In genomic region chr4:75511841-75512240, GRCh38 we compare ENCODE assay signal across 12 cellular contexts. TPM values are rescaled to one million over a fixed set of nuclear protein-coding genes. Genes with fewer than 3 reads are reported as not detected.
A peak's percentile ranks its signal among the peaks of the same experiment; 100 is the strongest.
DNase-seq lines count a peak whose midpoint lies in the region; TF ChIP-seq lines count a peak whose summit lies in the region.
"Had no signal": no experiment of that assay in that cellular context is flagged by ENCODE, and none has a peak within 500 bp of the region (broad histone marks: within the 10 kb centered on the region; RNA-seq: fewer than 3 reads in every experiment).

No MANE protein-coding gene starts in this region.

- H3K79me2 ChIP-seq in hepatocyte (peaks cover 90% of the 10 kb centered on the region), smooth muscle cell (ENCODE audit: low read depth) (peaks cover 83% of the 10 kb centered on the region)

- TF ChIP-seq CTCF in hepatocyte (IDR thresholded peaks at IDR 0.05; ENCODE audit: poor library complexity), result no peak
- TF ChIP-seq CTCF in smooth muscle cell (IDR thresholded peaks at IDR 0.05; ENCODE audit: borderline replicate concordance, insufficient read depth, poor library complexity, severe bottlenecking), result no peak
- TF ChIP-seq CTCF in glutamatergic neuron (IDR thresholded peaks at IDR 0.05; ENCODE audit: partially characterized antibody, unreplicated experiment), result no peak

- 44% methylated on average over 3 of the region's 3 CpGs for whole genome bisulfite sequencing in hepatocyte (ENCODE audit: low lambda C conversion rate, missing lambda C conversion rate)
- 53% methylated on average over 3 of the region's 3 CpGs for WGBS in smooth muscle cell (ENCODE audit: low lambda C conversion rate)

- H3K4me1 Mint-ChIP-seq in glutamatergic neuron (ENCODE audit: low read depth, unreplicated experiment), result peaks cover 4% of the 10 kb centered on the region

- H3K4me3 Mint-ChIP-seq in glutamatergic neuron (ENCODE audit: unreplicated experiment), result no peak overlapping the region
- H3K4me3 Mint-ChIP-seq: stimulated activated naive B cell treated with anti-CD40 and anti-IgM and Interleukin-4, amounts not matched to agents 10 μg/mL and 1 μg/mL and 100 μg/mL, for 72 hours had no signal

- no peaks in the 10 kb centered on the region for H3K9me2 ChIP-seq in hepatocyte (replicated peaks; ENCODE audit: insufficient read depth)

- peak overlapping the region; percentile 88 for H3K4me2 ChIP-seq in hepatocyte
- peak overlapping the region; percentile 92 for H3K4me2 ChIP-seq in smooth muscle cell

- H3K36me3 ChIP-seq in H7 (replicated peaks; ENCODE audit: control insufficient read depth, insufficient read depth, low read length), result 0 out of 2 replicates have a peak, but pooled peaks cover 1% of the 10 kb centered on the region
- H3K36me3 ChIP-seq in SJCRH30, result peaks cover 31% of the 10 kb centered on the region
- H3K36me3 ChIP-seq in hepatocyte (replicated peaks; ENCODE audit: insufficient read depth, low read depth), result no peaks in the 10 kb centered on the region
- peaks cover 4% of the 10 kb centered on the region for H3K36me3 ChIP-seq in smooth muscle cell (ENCODE audit: low read depth)

- H3K36me3 Mint-ChIP-seq in glutamatergic neuron (ENCODE audit: unreplicated experiment), result no peaks in the 10 kb centered on the region

- H3F3A ChIP-seq in smooth muscle cell (ENCODE audit: low read depth), result peaks cover 9% of the 10 kb centered on the region

- no peak overlapping the region for H2AFZ ChIP-seq in hepatocyte
- no peak overlapping the region for H2AFZ ChIP-seq in smooth muscle cell (ENCODE audit: low read depth)

- H3K4me1 ChIP-seq in SJCRH30, result peaks cover 13% of the 10 kb centered on the region; the same call in 1 of the 2 replicates
- H3K4me1 ChIP-seq in hepatocyte (ENCODE audit: insufficient read depth), result peaks cover 29% of the 10 kb centered on the region
- peaks cover 33% of the 10 kb centered on the region for H3K4me1 ChIP-seq in smooth muscle cell (ENCODE audit: low read depth)

- DNase-seq in H7 (peak; percentile 10), SJCRH30 (peak in 1 of 2 experiments; percentile 16), hepatocyte (ENCODE audit: low spot score) (no peak), smooth muscle cell (lab: John Stamatoyannopoulos, UW; ENCODE audit: unreplicated experiment) (no peak), SW480 (ENCODE audit: low spot score) (no peak), nucleus accumbens (lab: John Stamatoyannopoulos, UW) (no peak), glutamatergic neuron (no peak)
- DNase-seq in stimulated activated CD4-positive, alpha-beta T cell treated with anti-CD3 and anti-CD28 coated beads, Interleukin-4, amount 100 ng/mL, for 4 hours, result no peak
- DNase-seq: NCI-H1436 treated with DMSO at 0.1 percent for 48 hours; SHP77; stimulated activated naive B cell treated with anti-CD40 and anti-IgM and Interleukin-4, amounts not matched to agents 10 μg/mL and 1 μg/mL and 100 μg/mL, for 72 hours had no signal

- H3K9me3 ChIP-seq in SJCRH30 (replicated peaks) (no peaks in the 10 kb centered on the region), hepatocyte (ENCODE audit: low read depth) (no peaks in the 10 kb centered on the region), smooth muscle cell (replicated peaks; ENCODE audit: low read depth) (no peaks in the 10 kb centered on the region)

- H3K4me3 ChIP-seq in H7 (ENCODE audit: insufficient read depth, low read depth, low read length), result no peak overlapping the region
- peak overlapping the region; percentile 88 for H3K4me3 ChIP-seq in SJCRH30
- H3K4me3 ChIP-seq in hepatocyte, result no peak overlapping the region
- peak overlapping the region; percentile 78 for H3K4me3 ChIP-seq in smooth muscle cell

- no peaks in the 10 kb centered on the region for H3K27me3 ChIP-seq in H7 (ENCODE audit: control insufficient read depth, insufficient read depth, low read length)
- no peaks in the 10 kb centered on the region for H3K27me3 ChIP-seq in SJCRH30
- no peaks in the 10 kb centered on the region for H3K27me3 ChIP-seq in hepatocyte
- H3K27me3 ChIP-seq in smooth muscle cell (ENCODE audit: low read depth), result no peaks in the 10 kb centered on the region

- H3K9ac ChIP-seq in smooth muscle cell (ENCODE audit: low read depth), result peak overlapping the region; percentile 10

- H4K20me1 ChIP-seq in hepatocyte (ENCODE audit: insufficient read depth, poor library complexity, severe bottlenecking), result no peaks in the 10 kb centered on the region
- H4K20me1 ChIP-seq in smooth muscle cell (ENCODE audit: low read depth), result peaks cover 15% of the 10 kb centered on the region

- H3K27ac ChIP-seq in SJCRH30 (peak overlapping the region; percentile 81), hepatocyte (peak overlapping the region; percentile 59), smooth muscle cell (ENCODE audit: low read depth) (peak overlapping the region; percentile 90)

- H3K9me3 Mint-ChIP-seq in glutamatergic neuron (ENCODE audit: unreplicated experiment), result peaks cover 2% of the 10 kb centered on the region

- peaks cover 2% of the 10 kb centered on the region for H3K27me3 Mint-ChIP-seq in glutamatergic neuron (ENCODE audit: unreplicated experiment)
- H3K27me3 Mint-ChIP-seq: stimulated activated naive B cell treated with anti-CD40 and anti-IgM and Interleukin-4, amounts not matched to agents 10 μg/mL and 1 μg/mL and 100 μg/mL, for 72 hours had no signal

- no peak overlapping the region for H3K27ac Mint-ChIP-seq in glutamatergic neuron (ENCODE audit: unreplicated experiment)
- H3K27ac Mint-ChIP-seq: stimulated activated naive B cell treated with anti-CD40 and anti-IgM and Interleukin-4, amounts not matched to agents 10 μg/mL and 1 μg/mL and 100 μg/mL, for 72 hours had no signal

RNA-seq across cellular contexts. Expression of gene RCHY1, which starts 2.4 kb away (rescaled TPM):
- total RNA-seq in H7 (2014; rRNA removed; shearing (Covaris generic)), result 39.7 and 56.3 TPM in 2 replicates
- total RNA-seq in SJCRH30 (2014; rRNA removed; shearing (Covaris generic)), result 69.7 and 71.5 TPM in 2 replicates
- total RNA-seq in hepatocyte, result 28.9 and 43.3 TPM in 2 replicates
- 29.1 and 30.0 TPM in 2 replicates for polyA plus RNA-seq in hepatocyte
- 45.9 and 54.4 TPM in 2 replicates for total RNA-seq in smooth muscle cell
- polyA plus RNA-seq in smooth muscle cell, result 19.3 and 26.7 TPM in 2 replicates
- 21.5 TPM for total RNA-seq in glutamatergic neuron (ENCODE audit: unreplicated experiment)

RNA-seq across cellular contexts. Expression of gene THAP6, which starts 2.4 kb away (rescaled TPM):
- total RNA-seq in H7 (2014; rRNA removed; shearing (Covaris generic)), result 8.2 and 11.4 TPM in 2 replicates
- total RNA-seq in SJCRH30 (2014; rRNA removed; shearing (Covaris generic)), result 20.3 and 22.1 TPM in 2 replicates
- total RNA-seq in hepatocyte (19.1 and 20.1 TPM in 2 replicates), smooth muscle cell (14.7 and 21.3 TPM in 2 replicates), glutamatergic neuron (ENCODE audit: unreplicated experiment) (31.0 TPM)
- polyA plus RNA-seq in hepatocyte (11.8 and 13.6 TPM in 2 replicates), smooth muscle cell (7.4 and 9.3 TPM in 2 replicates)

RNA-seq across cellular contexts. Expression of gene ODAPH, which starts 44.0 kb away (rescaled TPM):
- total RNA-seq in H7 (2014; rRNA removed; shearing (Covaris generic)), result not detected in 2 replicates
- 0.08 TPM in 1 of 2 replicates, not detected in the other for total RNA-seq in SJCRH30 (2014; rRNA removed; shearing (Covaris generic))
- total RNA-seq in hepatocyte (0.48 and 0.60 TPM in 2 replicates), smooth muscle cell (142 and 193 TPM in 2 replicates), glutamatergic neuron (ENCODE audit: unreplicated experiment) (not detected)
- polyA plus RNA-seq in hepatocyte (3.2 and 5.8 TPM in 2 replicates), smooth muscle cell (165 and 543 TPM in 2 replicates)
- total RNA-seq: cerebellum had no signal

Comparison
In these comparisons a context has a peak if more than half of its experiments do, and no peak if none do; other contexts are left out.
1. H3K4me3 ChIP-seq: peak in SJCRH30 (single experiment) and smooth muscle cell (single experiment); none in H7 (single experiment) and hepatocyte (single experiment).
2. RNA of gene ODAPH, which starts 44.0 kb away (total RNA-seq): 142 to 193 TPM in smooth muscle cell; 0.48 to 0.60 TPM in hepatocyte, not detected in glutamatergic neuron (single experiment), 0.08 TPM in SJCRH30 and not detected in H7; every median in the first group is over 10 times any median in the second.
3. Peak in every context shown above with its lines, with median percentiles within 50 percentile points of each other: H3K27ac ChIP-seq.